21 cellular contexts compared by ENCODE assay signal in the genomic region with DNA sequence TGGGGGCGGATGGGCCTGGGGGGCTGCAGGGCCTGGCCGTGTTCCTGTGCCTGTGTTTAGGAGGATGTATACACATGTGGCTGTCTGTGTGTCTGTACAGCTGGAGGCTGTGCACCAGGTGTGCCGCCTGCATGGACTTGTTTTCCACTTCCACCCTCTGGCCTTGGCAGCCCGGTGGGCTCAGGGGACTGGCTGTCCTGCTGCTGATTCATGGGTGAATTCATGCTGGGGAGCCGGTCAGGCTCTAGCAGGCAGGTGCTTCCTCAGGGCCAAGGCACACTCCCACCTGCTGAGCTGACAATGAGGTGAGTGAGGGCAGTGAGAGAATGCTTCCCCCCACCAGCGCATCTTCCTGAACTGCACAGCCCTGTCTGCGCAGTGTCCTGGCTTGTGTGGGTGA.
DNase-seq lines count a peak whose midpoint lies in the region; ATAC-seq, FAIRE-seq and TF ChIP-seq lines count a peak whose summit lies in the region.
"Had no signal": no experiment of that assay in that cellular context is flagged by ENCODE, and none has a peak within 500 bp of the region (broad histone marks: within the 10 kb centered on the region; RNA-seq: fewer than 3 reads in every experiment).

No MANE protein-coding gene starts in this region.

- TF ChIP-seq CTCF in HEK293 (tag by site-specific recombination; IDR thresholded peaks at IDR 0.05) = no peak
- no peak for TF ChIP-seq CTCF in bronchial epithelial cell (IDR thresholded peaks at IDR 0.05; ENCODE audit: insufficient read depth, low read length, severe bottlenecking)

- ATAC-seq in HG03108 (IDR thresholded peaks at IDR 0.05; ENCODE audit: unreplicated experiment) = no peak

- no peak for FAIRE-seq in bronchial epithelial cell (lab: Jason Lieb, UNC)
- FAIRE-seq: GM12891, GM18507 had no signal

- CTCF ChIA-PET in HEK293 (lab: Yijun Ruan, JAX) = no interaction called here

- no peak overlapping the region for H3K4me2 ChIP-seq in BLaER1

- H3K4me1 ChIP-seq in BLaER1 (peaks cover 26% of the 10 kb centered on the region), HEK293 (ENCODE audit: control insufficient read depth, insufficient read depth, low read length) (peaks cover 7% of the 10 kb centered on the region; the same call in 1 of the 2 replicates)

- DNase-seq in bronchial epithelial cell (ENCODE audit: low read depth) (peak; percentile 84), kidney tubule cell (ENCODE audit: low spot score) (peak; percentile 38), activated T-cell treated with anti-CD3 and anti-CD28 coated beads for 4 hours (no peak), hippocampal formation (lab: John Stamatoyannopoulos, UW) (no peak)
- DNase-seq: COR-L47, GF-D8, GM23248, Karpas-422, MM.1S, NCI-H1092 treated with DMSO at 0.1 percent for 48 hours, NCI-H187, NCI-H2171, NCI-H510A, NCI-H82, Right ventricle myocardium superior had no signal

- H3K4me3 ChIP-seq in BLaER1 (no peak overlapping the region), HEK293 (ENCODE audit: low read depth, low read length) (no peak overlapping the region), bronchial epithelial cell (ENCODE audit: low read depth, low read length) (no peak overlapping the region)
- H3K4me3 ChIP-seq: GM23248, SK-N-MC had no signal

- H3K27ac ChIP-seq in BLaER1 = no peak overlapping the region
- H3K27ac ChIP-seq in HEK293 (ENCODE audit: extremely low read depth, low read depth, low read length) = no peak overlapping the region; the same call in 1 of the 2 replicates
- H3K27ac ChIP-seq: GM23248, SK-N-MC had no signal

- 0 out of 2 replicates have a peak overlapping the region, but pooled peaks have one; percentile 22 for H3K9ac ChIP-seq in BLaER1
- H3K9ac ChIP-seq: GM23248 had no signal

- H3K36me3 ChIP-seq in BLaER1 (no peaks in the 10 kb centered on the region), HEK293 (ENCODE audit: control insufficient read depth in 2 of 2, insufficient read depth in 1 of 2, low read length in 2 of 2) (no peaks in the 10 kb centered on the region), bronchial epithelial cell (ENCODE audit: control insufficient read depth, insufficient read depth, low read length) (no peaks in the 10 kb centered on the region)

- POLR2A ChIA-PET in HEK293 (lab: Yijun Ruan, JAX) = no interaction called here

- no peaks in the 10 kb centered on the region for H3K27me3 ChIP-seq in BLaER1
- H3K27me3 ChIP-seq in bronchial epithelial cell (ENCODE audit: control insufficient read depth, insufficient read depth, low read length) = no peaks in the 10 kb centered on the region

- no peaks in the 10 kb centered on the region for H4K20me1 ChIP-seq in BLaER1

- H3K9me3 ChIP-seq in BLaER1 (no peaks in the 10 kb centered on the region), HEK293 (ENCODE audit: control insufficient read depth, insufficient read depth, low read depth, low read length) (no peaks in the 10 kb centered on the region)

TF ChIP-seq in HEK293, 187 proteins besides CTCF, POLR2A, EP300 and RAD21:
- TF ChIP-seq ZIC2 (tag by site-specific recombination; IDR thresholded peaks at IDR 0.05) (peak; percentile 35; the same call in 1 of the 2 replicates), HOXC10 (CRISPR knock-in tag; IDR thresholded peaks at IDR 0.05) (no peak)
- TF ChIP-seq, protein P1, sequence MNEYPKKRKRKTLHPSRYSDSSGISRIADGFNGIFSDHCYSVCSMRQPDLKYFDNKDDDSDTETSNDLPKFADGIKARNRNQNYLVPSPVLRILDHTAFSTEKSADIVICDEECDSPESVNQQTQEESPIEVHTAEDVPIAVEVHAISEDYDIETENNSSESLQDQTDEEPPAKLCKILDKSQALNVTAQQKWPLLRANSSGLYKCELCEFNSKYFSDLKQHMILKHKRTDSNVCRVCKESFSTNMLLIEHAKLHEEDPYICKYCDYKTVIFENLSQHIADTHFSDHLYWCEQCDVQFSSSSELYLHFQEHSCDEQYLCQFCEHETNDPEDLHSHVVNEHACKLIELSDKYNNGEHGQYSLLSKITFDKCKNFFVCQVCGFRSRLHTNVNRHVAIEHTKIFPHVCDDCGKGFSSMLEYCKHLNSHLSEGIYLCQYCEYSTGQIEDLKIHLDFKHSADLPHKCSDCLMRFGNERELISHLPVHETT (tag by site-specific recombination; IDR thresholded peaks at IDR 0.05) = no peak

Comparison
In these comparisons a context has a peak if more than half of its experiments do, and no peak if none do; other contexts are left out.
1. DNase-seq: peak in bronchial epithelial cell (single experiment) and kidney tubule cell (single experiment); none in activated T-cell treated with anti-CD3 and anti-CD28 coated beads for 4 hours (single experiment) and hippocampal formation (0 of 2).